9 cellular contexts compared by ENCODE assay signal in genomic region chr15:67109141-67110034, GRCh38. TPM values are rescaled to one million over a fixed set of nuclear protein-coding genes. Genes with fewer than 3 reads are reported as not detected.
DNase-seq lines count a peak whose midpoint lies in the region; ATAC-seq and TF ChIP-seq lines count a peak whose summit lies in the region.
"Had no signal": no experiment of that assay in that cellular context is flagged by ENCODE, and none has a peak within 500 bp of the region (broad histone marks: within the 10 kb centered on the region; RNA-seq: fewer than 3 reads in every experiment).

No MANE protein-coding gene starts in this region.

- no peaks in the 10 kb centered on the region for H3K36me3 ChIP-seq in left lung
- H3K36me3 ChIP-seq in upper lobe of right lung = no peaks in the 10 kb centered on the region

- peak overlapping the region; percentile 60 for H3K27ac Mint-ChIP-seq in activated T-cell treated with anti-CD3 and anti-CD28 coated beads, Interleukin-2, amount 50 U/mL, for 24 hours
- H3K27ac Mint-ChIP-seq in activated naive CD8-positive, alpha-beta T cell = peak overlapping the region; percentile 36

- ATAC-seq in activated T-cell treated with anti-CD3 and anti-CD28 coated beads, Interleukin-2, amount 50 U/mL, for 4 hours = no peak
- ATAC-seq in HG03442 (IDR thresholded peaks at IDR 0.05; ENCODE audit: unreplicated experiment) = peak; percentile 67
- peak; percentile 28 for ATAC-seq in left lung
- ATAC-seq in upper lobe of right lung = peak; percentile 28
- no peak for ATAC-seq in HG02884 (IDR thresholded peaks at IDR 0.05; ENCODE audit: unreplicated experiment)

- intact Hi-C loops in left lung (cut with DNase I) (no loop called here), upper lobe of right lung (cut with DNase I) (no loop called here)

- H3K27ac ChIP-seq in left lung = peak overlapping the region; percentile 7 to 57
- H3K27ac ChIP-seq in upper lobe of right lung = no peak overlapping the region

- no peak overlapping the region for H3K4me3 Mint-ChIP-seq in activated T-cell treated with anti-CD3 and anti-CD28 coated beads, Interleukin-2, amount 50 U/mL, for 24 hours
- H3K4me3 Mint-ChIP-seq in activated T-cell treated with anti-CD3 and anti-CD28 coated beads, Interleukin-2, amount 50 U/mL, for 4 hours = no peak overlapping the region
- no peak overlapping the region for H3K4me3 Mint-ChIP-seq in activated naive CD8-positive, alpha-beta T cell
- H3K4me3 Mint-ChIP-seq: activated naive CD8-positive, alpha-beta T cell treated with anti-CD3 and anti-CD28 coated beads, Interleukin-2, amount 10 ng/mL, durations not matched to agents 7 days and 5 days had no signal

- no peak for DNase-seq in activated T-cell treated with anti-CD3 and anti-CD28 coated beads, Interleukin-2, amount 50 U/mL, for 24 hours
- DNase-seq in activated T-cell treated with anti-CD3 and anti-CD28 coated beads, Interleukin-2, amount 50 U/mL, for 4 hours = no peak
- peak; percentile 73 to 87 for DNase-seq in left lung
- peak; percentile 76 for DNase-seq in upper lobe of right lung
- no peak for DNase-seq in DMS53 treated with DMSO at 0.1 percent for 48 hours (lab: John Stamatoyannopoulos, UW; ENCODE audit: unreplicated experiment)
- DNase-seq: activated naive CD8-positive, alpha-beta T cell treated with anti-CD3 and anti-CD28 coated beads, Interleukin-2, amount 10 ng/mL, durations not matched to agents 7 days and 5 days had no signal

- TF ChIP-seq CTCF in left lung (IDR thresholded peaks at IDR 0.05) (no peak), upper lobe of right lung (IDR thresholded peaks at IDR 0.05) (no peak)

- no peaks in the 10 kb centered on the region for H3K9me3 ChIP-seq in left lung
- H3K9me3 ChIP-seq in upper lobe of right lung = no peaks in the 10 kb centered on the region

- H3K36me3 Mint-ChIP-seq in activated T-cell treated with anti-CD3 and anti-CD28 coated beads, Interleukin-2, amount 50 U/mL, for 24 hours (ENCODE audit: low read depth) = peaks cover 44% of the 10 kb centered on the region
- H3K36me3 Mint-ChIP-seq in activated T-cell treated with anti-CD3 and anti-CD28 coated beads, Interleukin-2, amount 50 U/mL, for 4 hours (ENCODE audit: insufficient read depth) = peaks cover 5% of the 10 kb centered on the region
- H3K36me3 Mint-ChIP-seq in activated naive CD8-positive, alpha-beta T cell = peaks cover 6% of the 10 kb centered on the region

- no peaks in the 10 kb centered on the region for H3K27me3 Mint-ChIP-seq in activated T-cell treated with anti-CD3 and anti-CD28 coated beads, Interleukin-2, amount 50 U/mL, for 24 hours
- H3K27me3 Mint-ChIP-seq in activated T-cell treated with anti-CD3 and anti-CD28 coated beads, Interleukin-2, amount 50 U/mL, for 4 hours (ENCODE audit: low read depth) = no peaks in the 10 kb centered on the region
- H3K27me3 Mint-ChIP-seq in activated naive CD8-positive, alpha-beta T cell = no peaks in the 10 kb centered on the region
- H3K27me3 Mint-ChIP-seq: activated naive CD8-positive, alpha-beta T cell treated with anti-CD3 and anti-CD28 coated beads, Interleukin-2, amount 10 ng/mL, durations not matched to agents 7 days and 5 days had no signal

- H3K4me3 ChIP-seq in left lung = no peak overlapping the region
- H3K4me3 ChIP-seq in upper lobe of right lung = no peak overlapping the region

- H3K9me3 Mint-ChIP-seq in activated T-cell treated with anti-CD3 and anti-CD28 coated beads, Interleukin-2, amount 50 U/mL, for 24 hours = peaks cover 6% of the 10 kb centered on the region
- no peaks in the 10 kb centered on the region for H3K9me3 Mint-ChIP-seq in activated T-cell treated with anti-CD3 and anti-CD28 coated beads, Interleukin-2, amount 50 U/mL, for 4 hours
- no peaks in the 10 kb centered on the region for H3K9me3 Mint-ChIP-seq in activated naive CD8-positive, alpha-beta T cell (ENCODE audit: low read depth)

- H3K4me1 ChIP-seq in left lung (peaks cover 41 to 70% of the 10 kb centered on the region in 2 donors), upper lobe of right lung (peaks cover 62% of the 10 kb centered on the region)

- peaks cover 54% of the 10 kb centered on the region for H3K4me1 Mint-ChIP-seq in activated T-cell treated with anti-CD3 and anti-CD28 coated beads, Interleukin-2, amount 50 U/mL, for 24 hours (ENCODE audit: low read depth)
- H3K4me1 Mint-ChIP-seq in activated T-cell treated with anti-CD3 and anti-CD28 coated beads, Interleukin-2, amount 50 U/mL, for 4 hours (ENCODE audit: low read depth) = peaks cover 59% of the 10 kb centered on the region
- peaks cover 69% of the 10 kb centered on the region for H3K4me1 Mint-ChIP-seq in activated naive CD8-positive, alpha-beta T cell (ENCODE audit: low read depth)

- no peaks in the 10 kb centered on the region for H3K27me3 ChIP-seq in left lung
- H3K27me3 ChIP-seq in upper lobe of right lung = no peaks in the 10 kb centered on the region

RNA-seq across cellular contexts. Expression of gene SMAD3, which starts 44.0 kb away (rescaled TPM):
- total RNA-seq in activated T-cell treated with anti-CD3 and anti-CD28 coated beads, Interleukin-2, amount 50 U/mL, for 4 hours = 10 to 100 TPM; 23.2 to 25.7 (median 24.4) TPM
- total RNA-seq in left lung = 10 to 100 TPM; 30.9 to 33.1 TPM
- 31.6 TPM for total RNA-seq in upper lobe of right lung

Comparison
In these comparisons a context has a peak if more than half of its experiments do, and no peak if none do; other contexts are left out.
1. DNase-seq: peak in left lung (2 of 2) and upper lobe of right lung (single experiment); none in activated T-cell treated with anti-CD3 and anti-CD28 coated beads, Interleukin-2, amount 50 U/mL, for 24 hours (single experiment), activated T-cell treated with anti-CD3 and anti-CD28 coated beads, Interleukin-2, amount 50 U/mL, for 4 hours (single experiment) and DMS53 treated with DMSO at 0.1 percent for 48 hours (single experiment).
2. ATAC-seq: peak in HG03442 (single experiment), left lung (single experiment) and upper lobe of right lung (single experiment); none in activated T-cell treated with anti-CD3 and anti-CD28 coated beads, Interleukin-2, amount 50 U/mL, for 4 hours (0 of 2) and HG02884 (single experiment).